2 cellular contexts compared by ENCODE assay signal in the genomic region with DNA sequence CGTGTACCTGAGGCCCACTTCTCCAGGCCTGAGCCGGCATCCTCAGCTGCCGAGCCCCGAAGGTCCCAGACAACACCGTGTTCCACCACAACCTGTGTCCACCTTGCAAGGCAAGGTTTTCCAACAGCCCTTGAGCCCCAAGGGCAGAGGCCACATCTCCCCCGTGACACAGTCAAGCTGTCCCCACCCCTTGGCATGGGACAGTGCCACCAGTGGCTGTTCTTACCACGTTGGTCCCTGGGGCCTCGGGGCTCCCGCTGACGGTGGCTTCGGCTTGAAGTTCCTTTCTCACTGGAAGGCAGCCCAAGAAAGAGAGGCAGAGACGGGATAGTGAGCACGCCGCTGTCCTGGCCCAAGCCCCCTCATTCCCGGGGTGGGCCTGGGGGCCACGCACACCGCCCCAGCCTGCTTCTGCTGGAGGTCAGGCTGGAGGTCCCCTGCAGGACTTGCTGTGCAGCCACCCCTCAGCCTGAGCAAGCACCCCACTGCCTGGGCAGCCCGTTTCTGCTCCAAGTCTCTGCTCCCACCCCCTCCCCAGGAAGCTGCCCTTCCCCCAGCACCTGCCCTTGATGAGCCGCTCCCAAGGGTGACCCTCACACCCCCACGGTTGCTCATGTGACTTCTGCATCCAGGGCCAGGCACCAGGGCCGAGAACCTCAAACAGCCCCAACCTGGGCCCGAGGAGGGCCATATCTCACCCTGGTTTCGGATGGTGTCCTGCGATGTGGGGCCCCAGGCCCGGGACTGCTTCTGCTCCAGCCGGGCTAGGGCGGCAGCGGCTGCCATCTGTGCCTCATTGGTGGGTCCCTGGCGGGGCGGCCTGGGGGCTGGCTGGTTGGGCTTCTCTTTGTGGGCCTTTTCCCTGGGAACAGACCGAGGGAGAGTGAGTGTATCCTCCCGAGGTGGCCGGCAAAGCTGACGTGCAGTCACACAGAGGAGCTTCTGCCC.
A peak's percentile ranks its signal among the peaks of the same experiment; 100 is the strongest.
TF ChIP-seq lines count a peak whose summit lies in the region.

No MANE protein-coding gene starts in this region.

TF ChIP-seq in IMR-90, 13 proteins besides CTCF, POLR2A, EP300 and RAD21:
- no peak for TF ChIP-seq FOS (IDR thresholded peaks at IDR 0.05; ENCODE audit: low read depth, low read length)
- no peak for TF ChIP-seq MAFK (IDR thresholded peaks at IDR 0.05; ENCODE audit: low read depth, low read length)

TF ChIP-seq in K562, 482 proteins besides CTCF, POLR2A, EP300 and RAD21:
- TF ChIP-seq POLR2G (IDR thresholded peaks at IDR 0.05; ENCODE audit: low read depth, low read length) (peak; percentile 68), FIP1L1 (IDR thresholded peaks at IDR 0.05; ENCODE audit: low read depth, low read length, poor library complexity, severe bottlenecking) (peak; percentile 47), RBM22 (IDR thresholded peaks at IDR 0.05; ENCODE audit: low read depth, low read length, poor library complexity, severe bottlenecking) (peak; percentile 54)
- TF ChIP-seq, protein P1, sequence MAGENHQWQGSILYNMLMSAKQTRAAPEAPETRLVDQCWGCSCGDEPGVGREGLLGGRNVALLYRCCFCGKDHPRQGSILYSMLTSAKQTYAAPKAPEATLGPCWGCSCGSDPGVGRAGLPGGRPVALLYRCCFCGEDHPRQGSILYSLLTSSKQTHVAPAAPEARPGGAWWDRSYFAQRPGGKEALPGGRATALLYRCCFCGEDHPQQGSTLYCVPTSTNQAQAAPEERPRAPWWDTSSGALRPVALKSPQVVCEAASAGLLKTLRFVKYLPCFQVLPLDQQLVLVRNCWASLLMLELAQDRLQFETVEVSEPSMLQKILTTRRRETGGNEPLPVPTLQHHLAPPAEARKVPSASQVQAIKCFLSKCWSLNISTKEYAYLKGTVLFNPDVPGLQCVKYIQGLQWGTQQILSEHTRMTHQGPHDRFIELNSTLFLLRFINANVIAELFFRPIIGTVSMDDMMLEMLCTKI (IDR thresholded peaks at IDR 0.05; ENCODE audit: partially characterized antibody): no peak
